Comparison of ENCODE assay signal across 22 cellular contexts in the genomic region with DNA sequence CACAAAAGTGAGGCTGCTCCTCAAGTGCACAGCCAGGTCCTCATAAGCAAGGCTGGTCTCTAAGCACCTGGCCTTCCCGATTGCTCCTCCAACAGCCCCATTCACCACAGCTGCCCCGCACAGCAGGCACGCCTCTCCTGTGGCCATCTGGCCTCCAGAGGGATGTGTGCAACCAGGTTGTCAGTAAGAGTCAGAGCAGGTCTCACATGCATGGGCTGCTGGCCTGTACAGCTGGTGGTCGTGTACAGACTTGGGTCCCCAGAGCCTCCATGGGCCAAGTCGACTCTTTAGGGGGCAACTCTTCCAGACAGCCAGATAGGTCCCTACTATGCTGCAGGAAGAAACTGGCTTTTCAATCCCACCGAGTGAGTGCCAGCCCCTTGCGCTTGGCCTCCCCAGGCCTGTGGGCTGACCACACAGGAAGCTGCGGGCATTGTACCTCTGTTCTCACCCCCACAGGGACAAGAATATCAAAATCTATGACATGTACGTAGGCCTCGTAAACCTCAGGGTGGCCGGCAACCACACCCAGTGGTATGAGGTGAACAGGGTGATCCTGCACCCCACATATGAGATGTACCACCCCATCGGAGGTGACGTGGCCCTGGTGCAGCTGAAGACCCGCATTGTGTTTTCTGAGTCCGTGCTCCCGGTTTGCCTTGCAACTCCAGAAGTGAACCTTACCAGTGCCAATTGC. TPM values are rescaled to one million over a fixed set of nuclear protein-coding genes. Genes with fewer than 3 reads are reported as not detected.
DNase-seq lines count a peak whose midpoint lies in the region; ATAC-seq and TF ChIP-seq lines count a peak whose summit lies in the region.
"Had no signal": no experiment of that assay in that cellular context is flagged by ENCODE, and none has a peak within 500 bp of the region (broad histone marks: within the 10 kb centered on the region; RNA-seq: fewer than 3 reads in every experiment).

No MANE protein-coding gene starts in this region.

- RAD21 ChIA-PET in HCT116 (lab: Charles Lee; ENCODE audit: low non-redundant PET in 1 of 2, low total read pairs in 2 of 2, uncharacterized antibody in 2 of 2, unreplicated experiment in 2 of 2), result no interaction called here

- peaks cover 17 to 20% of the 10 kb centered on the region in 2 donors for H3K27me3 Mint-ChIP-seq in natural killer cell treated with Interleukin-12 subunit alpha and Interleukin-12 subunit beta and Interleukin-15 and Interleukin-18, amount 100 ng/mL, for 72 hours
- H3K27me3 Mint-ChIP-seq: T-cell had no signal

- POLR2A ChIA-PET in HCT116 (lab: Charles Lee), result no interaction called here

- 0 out of 2 replicates have a peak, but pooled peaks have one; percentile 27 for ATAC-seq in HCT116
- peak; percentile 68 to 80 for ATAC-seq in natural killer cell treated with Interleukin-12 subunit alpha and Interleukin-12 subunit beta and Interleukin-15 and Interleukin-18, amount 100 ng/mL, for 72 hours
- ATAC-seq in HG03039 (IDR thresholded peaks at IDR 0.05; ENCODE audit: unreplicated experiment), result no peak
- ATAC-seq: HepG2, T-cell had no signal

- no peaks in the 10 kb centered on the region for H3K27me3 ChIP-seq in HCT116 (ENCODE audit: insufficient read depth, low read length)
- H3K27me3 ChIP-seq: BE2C had no signal

- H3K9me2 ChIP-seq in HCT116 (ENCODE audit: insufficient read depth), result no peaks in the 10 kb centered on the region
- H3K9me2 ChIP-seq: SK-N-SH had no signal

- no peak for TF ChIP-seq POLR2A in HCT116 (IDR thresholded peaks at IDR 0.05; ENCODE audit: borderline replicate concordance, extremely low read depth, insufficient read depth, insufficient read length)

- H3K9me3 ChIP-seq in HCT116 (ENCODE audit: control insufficient read depth in 1 of 2, insufficient read depth in 1 of 2, low read depth in 1 of 2, low read length in 2 of 2), result peaks cover 4 to 7% of the 10 kb centered on the region in 2 experiments; a peak in 1 of 4 replicates
- H3K9me3 ChIP-seq: SK-N-SH had no signal

- peaks cover 22% of the 10 kb centered on the region for H3K36me3 Mint-ChIP-seq in natural killer cell treated with Interleukin-12 subunit alpha and Interleukin-12 subunit beta and Interleukin-15 and Interleukin-18, amount 100 ng/mL, for 72 hours

- H3K36me3 ChIP-seq in HCT116 (ENCODE audit: control insufficient read depth in 1 of 2, insufficient read depth in 2 of 2, low read length in 2 of 2), result no peaks in the 10 kb centered on the region
- H3K36me3 ChIP-seq: BE2C had no signal

- CTCF ChIA-PET in HCT116 (lab: Charles Lee), result no interaction called here

- peak; percentile 21 for DNase-seq in NCI-H82 (lab: John Stamatoyannopoulos, UW)
- no peak for DNase-seq in NCI-H82 treated with DMSO at 0.1 percent for 48 hours (lab: John Stamatoyannopoulos, UW; ENCODE audit: unreplicated experiment)
- no peak for DNase-seq in HCT116 (ENCODE audit: low read depth, low spot score)
- peak; percentile 23 for DNase-seq in SK-N-DZ (ENCODE audit: low spot score)
- DNase-seq in natural killer cell treated with Interleukin-12 subunit alpha and Interleukin-12 subunit beta and Interleukin-15 and Interleukin-18, amount 100 ng/mL, for 72 hours (ENCODE audit: low spot score), result no peak
- DNase-seq in SIG-M5 (lab: John Stamatoyannopoulos, UW), result no peak
- no peak for DNase-seq in RKO (ENCODE audit: low spot score)
- DNase-seq: BE2C; Caco-2; CD4-positive, CD25-positive, alpha-beta regulatory T cell; DMS79; GOT3; NCI-H1694 treated with DMSO at 0.1 percent for 48 hours; NCI-H2107; NCI-H226; PC-9; SK-N-SH had no signal

- peaks cover 11 to 12% of the 10 kb centered on the region in 2 donors for H3K4me1 Mint-ChIP-seq in natural killer cell treated with Interleukin-12 subunit alpha and Interleukin-12 subunit beta and Interleukin-15 and Interleukin-18, amount 100 ng/mL, for 72 hours (ENCODE audit: low read depth in 2 of 2)
- H3K4me1 Mint-ChIP-seq: CD4-positive, CD25-positive, alpha-beta regulatory T cell had no signal

- TF ChIP-seq CTCF in HCT116 (IDR thresholded peaks at IDR 0.05 in 2 of 3, conservative IDR thresholded peaks at IDR 0.05 in 1 of 3; ENCODE audit: borderline replicate concordance in 1 of 3, insufficient read depth in 1 of 3, low read depth in 2 of 3, low read length in 2 of 3), result no peak

- no peak overlapping the region for H2AFZ ChIP-seq in HCT116 (ENCODE audit: low read depth, low read length, poor library complexity, severe bottlenecking)
- H2AFZ ChIP-seq: PC-9 had no signal

- H3K4me1 ChIP-seq in HCT116 (ENCODE audit: control insufficient read depth in 1 of 2, insufficient read depth in 2 of 2, low read length in 2 of 2), result no peaks in the 10 kb centered on the region
- H3K4me1 ChIP-seq: BE2C, Caco-2 had no signal

- H3K27ac Mint-ChIP-seq in natural killer cell treated with Interleukin-12 subunit alpha and Interleukin-12 subunit beta and Interleukin-15 and Interleukin-18, amount 100 ng/mL, for 72 hours, result no peak overlapping the region
- H3K27ac Mint-ChIP-seq: CD4-positive, CD25-positive, alpha-beta regulatory T cell; T-cell had no signal

- H3K4me3 Mint-ChIP-seq in natural killer cell treated with Interleukin-12 subunit alpha and Interleukin-12 subunit beta and Interleukin-15 and Interleukin-18, amount 100 ng/mL, for 72 hours, result peak overlapping the region; percentile 19
- H3K4me3 Mint-ChIP-seq: CD4-positive, CD25-positive, alpha-beta regulatory T cell; T-cell had no signal

- H3K4me3 ChIP-seq in HCT116 (replicated peaks in 1 of 2; ENCODE audit: low read depth in 1 of 2, low read length in 2 of 2), result no peak overlapping the region
- H3K4me3 ChIP-seq: PC-9 had no signal

- no peak overlapping the region for H3K9ac ChIP-seq in HCT116 (ENCODE audit: low read length)
- H3K9ac ChIP-seq: KMS-11, SK-N-SH had no signal

- H3K27ac ChIP-seq in HCT116 (ENCODE audit: low read depth, low read length), result no peak overlapping the region
- H3K27ac ChIP-seq: KMS-11, PC-9 had no signal

- H3K79me2 ChIP-seq in HCT116 (ENCODE audit: insufficient read depth, low read length), result no peaks in the 10 kb centered on the region

- BruUV-seq in HCT116 (replicated peaks; lab: Mats Ljungman, UMichigan), result no TSS peak

- TF ChIP-seq RAD21 in HCT116 (IDR thresholded peaks at IDR 0.05; ENCODE audit: low read depth), result no peak

- H4K20me1 ChIP-seq in HCT116 (ENCODE audit: insufficient read depth), result no peaks in the 10 kb centered on the region

- peaks cover 13% of the 10 kb centered on the region for H3K9me3 Mint-ChIP-seq in natural killer cell treated with Interleukin-12 subunit alpha and Interleukin-12 subunit beta and Interleukin-15 and Interleukin-18, amount 100 ng/mL, for 72 hours

- H3K4me2 ChIP-seq in HCT116 (ENCODE audit: low read length), result no peak overlapping the region
- H3K4me2 ChIP-seq: KMS-11, PC-9, SK-N-SH had no signal

- intact Hi-C loops in HCT116 (cut with micrococcal nuclease), result no loop called here

TF ChIP-seq in HCT116, 20 proteins besides CTCF, POLR2A, EP300 and RAD21:
- TF ChIP-seq YY1 (IDR thresholded peaks at IDR 0.05; ENCODE audit: extremely low read depth, insufficient replicate concordance, low read depth, low read length) (no peak), CBX3 (IDR thresholded peaks at IDR 0.05; ENCODE audit: low read depth) (no peak)

RNA-seq across cellular contexts. Expression of a gene that starts 1.4 kb away (rescaled TPM):
- not detected for total RNA-seq in HCT116 (2021; ENCODE audit: unreplicated experiment)
- polyA plus RNA-seq in HCT116 (2012), result not detected in 2 replicates
- not detected in 2 replicates for polyA plus RNA-seq in SK-N-DZ (2014; cell fraction: cytosol; rRNA removed)
- not detected in 2 replicates for polyA plus RNA-seq in SK-N-DZ (2014; cell fraction: nucleus; rRNA removed)
- not detected for total RNA-seq in natural killer cell treated with Interleukin-12 subunit alpha and Interleukin-12 subunit beta and Interleukin-15 and Interleukin-18, amount 100 ng/mL, for 72 hours
- total RNA-seq: Caco-2; CD4-positive, CD25-positive, alpha-beta regulatory T cell; HepG2; M059J; PC-9; T-cell had no signal
- polyA plus RNA-seq: CD4-positive, CD25-positive, alpha-beta regulatory T cell; HepG2; SK-N-SH had no signal

Comparison
In these comparisons a context has a peak if more than half of its experiments do, and no peak if none do; other contexts are left out.
1. DNase-seq: peak in NCI-H82 (single experiment) and SK-N-DZ (single experiment); none in NCI-H82 treated with DMSO at 0.1 percent for 48 hours (single experiment), HCT116 (single experiment), natural killer cell treated with Interleukin-12 subunit alpha and Interleukin-12 subunit beta and Interleukin-15 and Interleukin-18, amount 100 ng/mL, for 72 hours (single experiment), SIG-M5 (single experiment) and RKO (single experiment).